Comparison of ENCODE assay signal across 14 cellular contexts in the genomic region with DNA sequence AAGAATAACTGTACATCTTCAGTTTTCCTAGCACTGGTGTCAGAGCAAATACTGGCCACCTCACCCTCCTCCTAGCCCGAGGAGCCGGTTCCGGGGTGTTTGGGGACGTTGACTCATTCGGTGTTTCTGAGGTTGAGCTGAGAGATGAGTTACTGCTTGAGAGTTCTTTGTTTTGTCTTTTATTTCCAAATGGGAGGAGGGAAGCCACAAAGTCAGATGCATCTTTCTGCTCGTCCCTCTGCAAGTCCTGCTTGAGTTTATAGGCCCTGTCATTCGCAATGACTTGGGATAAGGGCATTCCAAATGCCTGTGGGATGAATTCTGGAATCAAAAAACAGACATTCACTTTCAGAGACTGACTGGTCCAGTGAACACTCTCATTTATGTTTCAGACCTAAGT.
DNase-seq lines count a peak whose midpoint lies in the region; ATAC-seq, FAIRE-seq and TF ChIP-seq lines count a peak whose summit lies in the region.
"Had no signal": no experiment of that assay in that cellular context is flagged by ENCODE, and none has a peak within 500 bp of the region (broad histone marks: within the 10 kb centered on the region; RNA-seq: fewer than 3 reads in every experiment).

No MANE protein-coding gene starts in this region.

- H3K4me3 ChIP-seq in IMR-90 (ENCODE audit: insufficient read depth, low read depth, low read length) = no peak overlapping the region
- no peak overlapping the region for H3K4me3 ChIP-seq in GM12878
- H3K4me3 ChIP-seq: SK-N-MC, skin epidermis had no signal

- no peak for FAIRE-seq in GM12878 (lab: Jason Lieb, UNC)

- H2AFZ ChIP-seq in IMR-90 (replicated peaks; ENCODE audit: low read length, poor library complexity) = no peak overlapping the region
- no peak overlapping the region for H2AFZ ChIP-seq in GM12878 (ENCODE audit: control insufficient read depth, low read depth, low read length)

- RAD21 ChIA-PET in GM12878 (lab: Charles Lee; ENCODE audit: unreplicated experiment) = no interaction called here

- SMC1A ChIA-PET in GM12878 (lab: Charles Lee; ENCODE audit: uncharacterized antibody, unreplicated experiment) = no interaction called here

- CTCF ChIA-PET in IMR-90 (lab: Yijun Ruan, JAX) = no interaction called here
- CTCF ChIA-PET in GM12878 (lab: Yijun Ruan, JAX) = interaction anchor here (0.7 kb wide), 1 partner anchor 112 kb away, joined by 3 read pairs; no protein-coding TSS in a partner anchor

- H3K79me2 ChIP-seq in GM12878 (ENCODE audit: control insufficient read depth, insufficient read depth, low read length) = no peaks in the 10 kb centered on the region

- TF ChIP-seq CTCF in IMR-90 (conservative IDR thresholded peaks at IDR 0.05; ENCODE audit: low read depth, low read length) (no peak), GM12878 (IDR thresholded peaks at IDR 0.05 in 2 of 3, conservative IDR thresholded peaks at IDR 0.05 in 1 of 3; ENCODE audit: control insufficient read depth in 2 of 3, extremely low read depth in 1 of 3, insufficient read depth in 1 of 3, low read depth in 3 of 3, low read length in 3 of 3) (no peak)

- H3K36me3 ChIP-seq in IMR-90 (ENCODE audit: control insufficient read depth, insufficient read depth, low read length) (no peaks in the 10 kb centered on the region), GM12878 (ENCODE audit: control insufficient read depth in 2 of 2, insufficient read depth in 2 of 2, low read length in 1 of 2) (no peaks in the 10 kb centered on the region)

- H3K23ac ChIP-seq in IMR-90 (ENCODE audit: low read depth, low read length) = no peak overlapping the region

- no peak overlapping the region for H3K4me2 ChIP-seq in IMR-90 (ENCODE audit: low read depth, low read length)
- no peak overlapping the region for H3K4me2 ChIP-seq in GM12878 (ENCODE audit: control insufficient read depth, insufficient read depth)

- dilution Hi-C loops in IMR-90 (cut with HindIII; ENCODE audit: low sequenced_read_pairs, unreplicated experiment) = no loop called here

- H2BK15ac ChIP-seq in IMR-90 (ENCODE audit: low read depth, low read length) = no peak overlapping the region

- no peak overlapping the region for H2AK9ac ChIP-seq in IMR-90 (replicated peaks; ENCODE audit: low read depth, low read length, poor library complexity)

- H3K14ac ChIP-seq in IMR-90 (replicated peaks; ENCODE audit: low read depth, low read length) = no peak overlapping the region

- H3K4ac ChIP-seq in IMR-90 (ENCODE audit: low read depth, low read length) = no peak overlapping the region

- peak; percentile 13 for DNase-seq in activated CD4-positive, alpha-beta T cell treated with anti-CD3 and anti-CD28 coated beads for 48 hours
- DNase-seq in activated CD4-positive, alpha-beta T cell treated with anti-CD3 and anti-CD28 coated beads, Interleukin-2, amount 50 U/mL, for 1 hour = no peak
- DNase-seq in IMR-90 (peak; percentile 38), GM12878 (ENCODE audit: low read depth, low spot score) (no peak), renal cortical epithelial cell (ENCODE audit: low read depth) (peak; percentile 11), NCI-H2171 treated with DMSO at 0.1 percent for 48 hours (lab: John Stamatoyannopoulos, UW) (no peak), UCSD-AML1 (lab: John Stamatoyannopoulos, UW; ENCODE audit: unreplicated experiment) (no peak)
- DNase-seq: cortex of kidney, NCI-H1092 had no signal

- H3K9ac ChIP-seq in IMR-90 (ENCODE audit: low read depth, low read length) (no peak overlapping the region), GM12878 (ENCODE audit: control insufficient read depth, insufficient read depth, low read length) (no peak overlapping the region)

- no peak overlapping the region for H3K18ac ChIP-seq in IMR-90 (ENCODE audit: low read depth, low read length)

- no peak overlapping the region for H2AK5ac ChIP-seq in IMR-90 (ENCODE audit: low read depth, low read length)

- no peak overlapping the region for H2BK5ac ChIP-seq in IMR-90 (ENCODE audit: low read depth, low read length, poor library complexity, severe bottlenecking)

- H4K20me1 ChIP-seq in IMR-90 (ENCODE audit: insufficient read depth, low read length) (no peaks in the 10 kb centered on the region), GM12878 (ENCODE audit: control insufficient read depth, insufficient read depth) (no peaks in the 10 kb centered on the region)

- ATAC-seq in IMR-90 (ENCODE audit: low read depth) (peak; percentile 44), GM12878 (peak; percentile 76), GM21526 (IDR thresholded peaks at IDR 0.05; ENCODE audit: low FRiP score, unreplicated experiment) (no peak)
- ATAC-seq: WTC11 had no signal

- H3K4me1 ChIP-seq in IMR-90 (ENCODE audit: control insufficient read depth, insufficient read depth, low read length) (no peaks in the 10 kb centered on the region; the same call in 1 of the 2 replicates), GM12878 (ENCODE audit: control insufficient read depth, insufficient read depth, low read length) (no peaks in the 10 kb centered on the region)

- no peaks in the 10 kb centered on the region for H3K27me3 ChIP-seq in IMR-90 (ENCODE audit: control insufficient read depth, insufficient read depth, low read length)
- no peaks in the 10 kb centered on the region for H3K27me3 ChIP-seq in GM12878 (replicated peaks in 1 of 2; ENCODE audit: control insufficient read depth in 2 of 2, insufficient read depth in 2 of 2, low read length in 1 of 2)

- no peak overlapping the region for H4K8ac ChIP-seq in IMR-90 (ENCODE audit: low read depth in 2 of 2, low read length in 2 of 2)

- no peak overlapping the region for H4K91ac ChIP-seq in IMR-90 (ENCODE audit: insufficient read depth, low read depth, low read length)

- POLR2A ChIA-PET in IMR-90 (lab: Charles Lee; ENCODE audit: unreplicated experiment) = no interaction called here
- POLR2A ChIA-PET in GM12878 (lab: Charles Lee) = no interaction called here

- no peak overlapping the region for H4K5ac ChIP-seq in IMR-90 (ENCODE audit: low read depth, low read length)

- H3K9me3 ChIP-seq in IMR-90 (ENCODE audit: control insufficient read depth, insufficient read depth, low read length) = no peaks in the 10 kb centered on the region
- no peaks in the 10 kb centered on the region for H3K9me3 ChIP-seq in GM12878 (replicated peaks; ENCODE audit: control insufficient read depth, insufficient read depth, low read length)

- H3K9me1 ChIP-seq in IMR-90 (ENCODE audit: insufficient read depth, low read length) = peaks cover 4% of the 10 kb centered on the region; the same call in 1 of the 2 replicates

- no peak overlapping the region for H2BK120ac ChIP-seq in IMR-90 (ENCODE audit: low read depth, low read length)

- TF ChIP-seq EP300 in GM12878 (IDR thresholded peaks at IDR 0.05; ENCODE audit: borderline replicate concordance in 1 of 2, control insufficient read depth in 1 of 2, low read depth in 2 of 2, low read length in 2 of 2) = no peak

- no peak overlapping the region for H2BK20ac ChIP-seq in IMR-90 (ENCODE audit: low read depth, low read length)

- H3K79me1 ChIP-seq in IMR-90 (ENCODE audit: low read depth in 1 of 2, low read length in 2 of 2) = no peaks in the 10 kb centered on the region

- BruUV-seq in IMR-90 (replicated peaks; lab: Mats Ljungman, UMichigan) (no TSS peak), GM12878 (replicated peaks; lab: Mats Ljungman, UMichigan) (no TSS peak)

- no peak overlapping the region for H3K27ac ChIP-seq in IMR-90 (ENCODE audit: insufficient read depth, low read length)
- no peak overlapping the region for H3K27ac ChIP-seq in GM12878 (ENCODE audit: control insufficient read depth, insufficient read depth)
- H3K27ac ChIP-seq: 22Rv1, SK-N-MC, skin epidermis had no signal

- TF ChIP-seq RAD21 in IMR-90 (IDR thresholded peaks at IDR 0.05; ENCODE audit: low read length) = no peak
- no peak for TF ChIP-seq RAD21 in GM12878 (IDR thresholded peaks at IDR 0.05; ENCODE audit: insufficient read depth, low read depth, low read length)

- TF ChIP-seq POLR2A in IMR-90 (IDR thresholded peaks at IDR 0.05; ENCODE audit: low read depth, low read length) (no peak), GM12878 (IDR thresholded peaks at IDR 0.05; ENCODE audit: low read depth, low read length) (no peak)

- intact Hi-C loops in IMR-90 (cut with micrococcal nuclease) = no loop called here
- intact Hi-C loops in GM12878 (cut with micrococcal nuclease; ENCODE audit: unreplicated experiment) = no loop called here

- in situ Hi-C loops in IMR-90 (cut with MboI; ENCODE audit: low sequenced_read_pairs) = no loop called here
- in situ Hi-C loops in GM12878 (cut with MboI) = no loop called here

- 20% methylated on average over 2 of the region's 7 CpGs; no CpG with 5 or more reads in 1 of the 2 experiments for WGBS in IMR-90 (ENCODE audit: extremely low coverage in 2 of 2, insufficient read length in 1 of 2), 2 experiments
- 4% methylated on average over 7 of the region's 7 CpGs for WGBS in GM12878 (ENCODE audit: insufficient coverage, insufficient replicate concordance, low lambda C conversion rate, missing lambda C conversion rate)

- no peak overlapping the region for H3K56ac ChIP-seq in IMR-90 (ENCODE audit: extremely low read depth, insufficient read depth, low read length)

TF ChIP-seq in IMR-90, 13 proteins besides CTCF, POLR2A, EP300 and RAD21 (continues in another document):
- TF ChIP-seq FOS (IDR thresholded peaks at IDR 0.05; ENCODE audit: low read depth, low read length) = no peak
- TF ChIP-seq RFX5 (IDR thresholded peaks at IDR 0.05; ENCODE audit: low read depth, low read length) = no peak
- TF ChIP-seq RCOR1 (IDR thresholded peaks at IDR 0.05; ENCODE audit: insufficient replicate concordance, low read length) = no peak
- TF ChIP-seq MAFK (IDR thresholded peaks at IDR 0.05; ENCODE audit: low read depth, low read length) = no peak

TF ChIP-seq in GM12878, 131 proteins besides CTCF, POLR2A, EP300 and RAD21:
- TF ChIP-seq, protein P1, sequence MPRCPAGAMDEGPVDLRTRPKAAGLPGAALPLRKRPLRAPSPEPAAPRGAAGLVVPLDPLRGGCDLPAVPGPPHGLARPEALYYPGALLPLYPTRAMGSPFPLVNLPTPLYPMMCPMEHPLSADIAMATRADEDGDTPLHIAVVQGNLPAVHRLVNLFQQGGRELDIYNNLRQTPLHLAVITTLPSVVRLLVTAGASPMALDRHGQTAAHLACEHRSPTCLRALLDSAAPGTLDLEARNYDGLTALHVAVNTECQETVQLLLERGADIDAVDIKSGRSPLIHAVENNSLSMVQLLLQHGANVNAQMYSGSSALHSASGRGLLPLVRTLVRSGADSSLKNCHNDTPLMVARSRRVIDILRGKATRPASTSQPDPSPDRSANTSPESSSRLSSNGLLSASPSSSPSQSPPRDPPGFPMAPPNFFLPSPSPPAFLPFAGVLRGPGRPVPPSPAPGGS (IDR thresholded peaks at IDR 0.05; ENCODE audit: borderline replicate concordance, insufficient read depth, low read depth, low read length, poor library complexity, severe bottlenecking) = no peak
TF ChIP-seq in GM12878: peak in this region for 0.

Comparison
In these comparisons a context has a peak if more than half of its experiments do, and no peak if none do; other contexts are left out.
1. DNase-seq: peak in activated CD4-positive, alpha-beta T cell treated with anti-CD3 and anti-CD28 coated beads for 48 hours (single experiment), IMR-90 (single experiment) and renal cortical epithelial cell (single experiment); none in activated CD4-positive, alpha-beta T cell treated with anti-CD3 and anti-CD28 coated beads, Interleukin-2, amount 50 U/mL, for 1 hour (single experiment), GM12878 (single experiment), NCI-H2171 treated with DMSO at 0.1 percent for 48 hours (single experiment) and UCSD-AML1 (single experiment).